Comparison of ENCODE assay signal across 1 cellular context in genomic region chr3:23996058-23996457, GRCh38.
TF ChIP-seq lines count a peak whose summit lies in the region.

No MANE protein-coding gene starts in this region.

TF ChIP-seq in IMR-90, 13 proteins besides CTCF, POLR2A, EP300 and RAD21:
- no peak for TF ChIP-seq BHLHE40 (IDR thresholded peaks at IDR 0.05; ENCODE audit: low read depth, low read length)
- no peak for TF ChIP-seq RCOR1 (IDR thresholded peaks at IDR 0.05; ENCODE audit: insufficient replicate concordance, low read length)
- TF ChIP-seq FOS (IDR thresholded peaks at IDR 0.05; ENCODE audit: low read depth, low read length): no peak
- TF ChIP-seq SMC3 (IDR thresholded peaks at IDR 0.05; ENCODE audit: low read depth, low read length): no peak
- TF ChIP-seq NFE2L2 (IDR thresholded peaks at IDR 0.05; ENCODE audit: low read depth, low read length): no peak
- TF ChIP-seq MAZ (IDR thresholded peaks at IDR 0.05; ENCODE audit: borderline replicate concordance, low read depth, low read length): no peak
- TF ChIP-seq ELK1 (IDR thresholded peaks at IDR 0.05; ENCODE audit: borderline replicate concordance, low read depth, low read length): no peak
- TF ChIP-seq MAFK (IDR thresholded peaks at IDR 0.05; ENCODE audit: low read depth, low read length): no peak
- TF ChIP-seq MXI1 (IDR thresholded peaks at IDR 0.05; ENCODE audit: borderline replicate concordance, low read depth, low read length): no peak
- no peak for TF ChIP-seq RFX5 (IDR thresholded peaks at IDR 0.05; ENCODE audit: low read depth, low read length)
- no peak for TF ChIP-seq CHD1 (IDR thresholded peaks at IDR 0.05; ENCODE audit: low read depth, low read length)
- TF ChIP-seq USF2 (IDR thresholded peaks at IDR 0.05; ENCODE audit: low read depth, low read length): no peak
TF ChIP-seq in IMR-90: peak in this region for 0.
